ENCODE assay signal across 14 cellular contexts in the genomic region with DNA sequence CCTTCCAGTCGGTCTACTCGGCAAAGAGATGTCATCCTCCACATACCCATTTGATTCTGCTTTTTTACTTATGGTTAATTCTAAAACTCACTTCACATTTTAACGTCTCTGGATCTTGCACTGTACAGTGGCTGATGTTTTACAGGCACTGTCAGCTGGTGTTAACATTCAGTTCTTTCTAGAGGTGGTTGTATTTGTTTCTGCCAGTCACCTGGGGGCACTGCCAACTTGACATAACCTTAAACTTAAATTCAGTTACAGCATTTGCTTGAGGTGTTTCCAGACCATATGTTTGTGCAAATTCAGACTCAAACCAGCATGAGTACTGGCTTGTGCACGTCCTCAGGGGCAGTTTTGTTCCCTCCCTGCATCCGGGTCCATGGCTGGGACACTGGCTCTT. TPM values are rescaled to one million over a fixed set of nuclear protein-coding genes. Genes with fewer than 3 reads are reported as not detected.
A peak's percentile ranks its signal among the peaks of the same experiment; 100 is the strongest.
DNase-seq lines count a peak whose midpoint lies in the region; ATAC-seq and TF ChIP-seq lines count a peak whose summit lies in the region.
"Had no signal": no experiment of that assay in that cellular context is flagged by ENCODE, and none has a peak within 500 bp of the region (broad histone marks: within the 10 kb centered on the region; RNA-seq: fewer than 3 reads in every experiment).

No MANE protein-coding gene starts in this region.

- ATAC-seq in DND-41 (ENCODE audit: insufficient read depth, low read depth) (no peak), HG02610 (IDR thresholded peaks at IDR 0.05; ENCODE audit: unreplicated experiment) (no peak)
- ATAC-seq: lower lobe of right lung, pancreas had no signal

- peaks cover 7% of the 10 kb centered on the region for H3K79me2 ChIP-seq in DND-41 (ENCODE audit: insufficient read depth, low read length)

- H3K9ac ChIP-seq in BLaER1 (no peak overlapping the region), DND-41 (ENCODE audit: low read depth, low read length) (no peak overlapping the region)

- in situ Hi-C loops in GM13976 (cut with MboI; ENCODE audit: low sequenced_read_pairs, unreplicated experiment) = loop anchor here (10.0 kb wide), 1 partner anchor 66 kb away; no protein-coding TSS in a partner anchor

- H4K20me1 ChIP-seq in BLaER1 (no peaks in the 10 kb centered on the region), DND-41 (ENCODE audit: insufficient read depth, low read length) (no peaks in the 10 kb centered on the region)

- no peak overlapping the region for H3K27ac ChIP-seq in BLaER1
- no peak overlapping the region for H3K27ac ChIP-seq in DND-41 (ENCODE audit: low read length)
- H3K27ac ChIP-seq: lower lobe of right lung, pancreas had no signal

- H3K36me3 ChIP-seq in BLaER1 (no peaks in the 10 kb centered on the region), DND-41 (ENCODE audit: insufficient read depth, low read length) (no peaks in the 10 kb centered on the region)
- H3K36me3 ChIP-seq: lower lobe of right lung, pancreas had no signal

- peaks cover 69% of the 10 kb centered on the region for H3K4me1 ChIP-seq in BLaER1
- H3K4me1 ChIP-seq in DND-41 (ENCODE audit: insufficient read depth, low read length) = peaks cover 54% of the 10 kb centered on the region

- no peak overlapping the region for H3K4me3 ChIP-seq in BLaER1
- H3K4me3 ChIP-seq in DND-41 (ENCODE audit: low read depth in 1 of 2, low read length in 2 of 2) = no peak overlapping the region
- H3K4me3 ChIP-seq: lower lobe of right lung, pancreas had no signal

- peak overlapping the region; percentile 73 for H3K4me2 ChIP-seq in BLaER1
- no peak overlapping the region for H3K4me2 ChIP-seq in DND-41 (ENCODE audit: insufficient read depth, low read length)

- TF ChIP-seq CTCF in DND-41 (IDR thresholded peaks at IDR 0.05; ENCODE audit: borderline replicate concordance, extremely low read depth, low read length, poor library complexity, severe bottlenecking) (peak; percentile 11), GM13976 (IDR thresholded peaks at IDR 0.05; ENCODE audit: borderline replicate concordance, control extremely low read depth, extremely low read depth, insufficient read depth, missing control alignments) (no peak)

- H3K27me3 ChIP-seq in BLaER1 = no peaks in the 10 kb centered on the region
- no peaks in the 10 kb centered on the region for H3K27me3 ChIP-seq in DND-41 (ENCODE audit: insufficient read depth, low read length, poor library complexity)
- H3K27me3 ChIP-seq: pancreas had no signal

- DNase-seq in DND-41 (no peak), RPMI7951 (ENCODE audit: low read depth) (peak; percentile 35), kidney tubule cell (ENCODE audit: low spot score) (peak; percentile 34), amniotic stem cell (lab: John Stamatoyannopoulos, UW) (no peak), amygdala (lab: John Stamatoyannopoulos, UW) (no peak), GM13976 (ENCODE audit: low spot score) (no peak)
- DNase-seq: effector memory CD4-positive, alpha-beta T cell; head of caudate nucleus; lower lobe of right lung; NCI-H82; stimulated activated CD4-positive, alpha-beta T cell treated with anti-CD3 and anti-CD28 coated beads, Interleukin-4, amount 100 ng/mL, for 4 hours had no signal

- H3K9me3 ChIP-seq in BLaER1 = no peaks in the 10 kb centered on the region
- no peaks in the 10 kb centered on the region for H3K9me3 ChIP-seq in DND-41 (ENCODE audit: insufficient read depth, low read length, severe bottlenecking)
- H3K9me3 ChIP-seq: lower lobe of right lung, pancreas had no signal

- H2AFZ ChIP-seq in DND-41 (ENCODE audit: low read depth, low read length) = no peak overlapping the region

RNA-seq across cellular contexts. Expression of gene TMEM185B, which starts 5.3 kb away (rescaled TPM):
- 34.5 and 36.4 TPM in 2 replicates for total RNA-seq in RPMI7951 (2014; rRNA removed; shearing (Covaris generic))

RNA-seq across cellular contexts. Expression of gene RALB, which starts 24.1 kb away (rescaled TPM):
- 88.4 and 107 TPM in 2 replicates for total RNA-seq in RPMI7951 (2014; rRNA removed; shearing (Covaris generic))

Comparison
In these comparisons a context has a peak if more than half of its experiments do, and no peak if none do; other contexts are left out.
1. DNase-seq: peak in RPMI7951 (single experiment) and kidney tubule cell (single experiment); none in DND-41 (single experiment), amniotic stem cell (single experiment), amygdala (0 of 56) and GM13976 (single experiment).